31 cellular contexts compared by ENCODE assay signal in the genomic region with DNA sequence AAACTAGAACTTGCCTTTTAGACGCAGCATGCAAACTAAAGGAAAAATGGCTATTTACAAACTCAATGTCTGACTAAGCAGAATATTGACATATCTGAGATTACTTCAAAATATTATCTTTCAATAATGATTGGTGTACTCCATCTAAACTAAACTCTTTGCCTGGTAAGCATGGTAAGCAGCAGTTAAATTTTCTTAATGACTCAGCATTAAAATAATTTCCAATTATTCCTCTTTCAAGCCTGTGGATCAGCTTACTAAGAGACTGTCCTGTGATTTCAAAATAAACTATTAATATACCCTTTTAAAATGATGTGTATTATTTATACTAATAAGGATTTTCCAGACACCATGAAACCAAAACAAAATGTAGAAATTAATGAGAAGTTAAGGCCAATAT.
"Had no signal": no experiment of that assay in that cellular context is flagged by ENCODE, and none has a peak within 500 bp of the region (broad histone marks: within the 10 kb centered on the region; RNA-seq: fewer than 3 reads in every experiment).

No MANE protein-coding gene starts in this region.

- DNase-seq: naive thymus-derived CD4-positive, alpha-beta T cell; natural killer cell; occipital lobe; ovary; posterior cingulate gyrus; psoas muscle; right cardiac atrium; spleen; stimulated activated CD4-positive, alpha-beta T cell treated with anti-CD3 and anti-CD28 coated beads, Interleukin-12 subunit alpha, Interleukin-12 subunit beta, amount 100 ng/mL, for 4 hours; stimulated activated CD4-positive, alpha-beta T cell treated with anti-CD3 and anti-CD28 coated beads, Interleukin-1b, Interleukin-23, amount 100 ng/mL, for 48 hours; stimulated activated CD4-positive, alpha-beta T cell treated with anti-CD3 and anti-CD28 coated beads, Interleukin-4, amount 100 ng/mL, for 1 hour; stimulated activated CD4-positive, alpha-beta T cell treated with anti-CD3 and anti-CD28 coated beads, Interleukin-4, amount 100 ng/mL, for 4 hours; stimulated activated CD8-positive, alpha-beta memory T cell treated with anti-CD3 and anti-CD28 coated beads, Interleukin-4, amount 100 ng/mL, for 48 hours; stimulated activated naive CD4-positive, alpha-beta T cell; stimulated activated naive CD8-positive, alpha-beta T cell treated with anti-CD3 and anti-CD28 coated beads, Interleukin-15, amount 100 ng/mL, for 72 hours; stimulated activated naive CD8-positive, alpha-beta T cell treated with anti-CD3 and anti-CD28 coated beads, Interleukin-15, Interleukin-2, amounts not matched to agents 100 U/mL and 50 U/mL, for 24 hours; thyroid gland; trophoblast cell; upper lobe of left lung had no signal

- H3K4me1 Mint-ChIP-seq: natural killer cell had no signal

- FAIRE-seq: urothelium cell line had no signal

- H3K27ac Mint-ChIP-seq: natural killer cell; nephron; neural progenitor cell; progenitor cell of endocrine pancreas; stimulated activated memory B cell treated with anti-CD40 and anti-IgM and Interleukin-4, amounts not matched to agents 10 μg/mL and 1 μg/mL and 100 μg/mL, for 72 hours; stimulated activated naive CD8-positive, alpha-beta T cell treated with anti-CD3 and anti-CD28 coated beads, Interleukin-15, amount 100 ng/mL, for 72 hours had no signal

- H3K4me1 ChIP-seq: neural progenitor cell, parathyroid adenoma, psoas muscle, spleen, thyroid gland had no signal

- H3K4me2 ChIP-seq: neural progenitor cell, smooth muscle cell had no signal

- H2AFZ ChIP-seq: neural progenitor cell, parathyroid adenoma had no signal

- H3K27me3 Mint-ChIP-seq: naive thymus-derived CD4-positive, alpha-beta T cell; progenitor cell of endocrine pancreas; stimulated activated memory B cell treated with anti-CD40 and anti-IgM and Interleukin-4, amounts not matched to agents 10 μg/mL and 1 μg/mL and 100 μg/mL, for 72 hours; stimulated activated naive CD8-positive, alpha-beta T cell treated with anti-CD3 and anti-CD28 coated beads, Interleukin-15, amount 100 ng/mL, for 72 hours had no signal

- H3K4me3 Mint-ChIP-seq: naive thymus-derived CD4-positive, alpha-beta T cell; natural killer cell; nephron; neural progenitor cell; stimulated activated memory B cell treated with anti-CD40 and anti-IgM and Interleukin-4, amounts not matched to agents 10 μg/mL and 1 μg/mL and 100 μg/mL, for 72 hours; stimulated activated naive CD8-positive, alpha-beta T cell treated with anti-CD3 and anti-CD28 coated beads, Interleukin-15, amount 100 ng/mL, for 72 hours had no signal

- H3K27ac ChIP-seq: neural progenitor cell, ovary, parathyroid adenoma, psoas muscle, skin epidermis, spleen, thoracic aorta, thyroid gland, tibial nerve, upper lobe of left lung, vagina had no signal

- H3K9me3 ChIP-seq: ovary, psoas muscle, spleen, thoracic aorta, thyroid gland, tibial nerve, upper lobe of left lung, vagina had no signal

- H3K4me3 ChIP-seq: neural progenitor cell, ovary, psoas muscle, skin epidermis, smooth muscle cell, spleen, thoracic aorta, thyroid gland, tibial nerve, upper lobe of left lung, vagina had no signal

- H3K9ac ChIP-seq: neural progenitor cell, parathyroid adenoma had no signal

- ATAC-seq: naive thymus-derived CD4-positive, alpha-beta T cell; natural killer cell; psoas muscle; right cardiac atrium; sciatic nerve; stimulated activated memory B cell treated with anti-CD40 and anti-IgM and Interleukin-4, amounts not matched to agents 10 μg/mL and 1 μg/mL and 100 μg/mL, for 72 hours; stimulated activated naive CD8-positive, alpha-beta T cell treated with anti-CD3 and anti-CD28 coated beads, Interleukin-15, amount 100 ng/mL, for 72 hours; stimulated activated naive CD8-positive, alpha-beta T cell treated with anti-CD3 and anti-CD28 coated beads, Interleukin-15, Interleukin-2, amounts not matched to agents 100 U/mL and 50 U/mL, for 24 hours had no signal

- H3K36me3 ChIP-seq: neural progenitor cell, ovary, spleen, thoracic aorta, thyroid gland, tibial nerve, upper lobe of left lung, vagina had no signal

- H3K36me3 Mint-ChIP-seq: natural killer cell, neural progenitor cell had no signal

- H3K27me3 ChIP-seq: neural progenitor cell, ovary, spleen, thyroid gland, tibial nerve, upper lobe of left lung, vagina had no signal

- H3K79me2 ChIP-seq: parathyroid adenoma had no signal

- H3K9me3 Mint-ChIP-seq: natural killer cell; nephron; neural progenitor cell; stimulated activated memory B cell treated with anti-CD40 and anti-IgM and Interleukin-4, amounts not matched to agents 10 μg/mL and 1 μg/mL and 100 μg/mL, for 72 hours; stimulated activated naive CD8-positive, alpha-beta T cell treated with anti-CD3 and anti-CD28 coated beads, Interleukin-15, amount 100 ng/mL, for 72 hours had no signal
